ENCODE assay signal across 9 cellular contexts in genomic region chr10:86798636-86799035, GRCh38. TPM values are rescaled to one million over a fixed set of nuclear protein-coding genes. Genes with fewer than 3 reads are reported as not detected.
DNase-seq lines count a peak whose midpoint lies in the region; ATAC-seq and TF ChIP-seq lines count a peak whose summit lies in the region.
"Had no signal": no experiment of that assay in that cellular context is flagged by ENCODE, and none has a peak within 500 bp of the region (broad histone marks: within the 10 kb centered on the region; RNA-seq: fewer than 3 reads in every experiment).

No MANE protein-coding gene starts in this region.

- H3K36me3 Mint-ChIP-seq in T-helper 17 cell (ENCODE audit: low read depth), result no peaks in the 10 kb centered on the region
- H3K36me3 Mint-ChIP-seq in CD4-positive, alpha-beta T cell (ENCODE audit: low read depth), result no peaks in the 10 kb centered on the region

- H3K9me3 ChIP-seq in T-helper 17 cell (ENCODE audit: control insufficient read depth, low read length, poor library complexity, severe bottlenecking) (no peaks in the 10 kb centered on the region), osteoblast (ENCODE audit: low read depth, low read length) (no peaks in the 10 kb centered on the region), trophoblast cell (ENCODE audit: insufficient read depth, low read depth, low read length) (no peaks in the 10 kb centered on the region)
- H3K9me3 ChIP-seq in CD4-positive, alpha-beta T cell (ENCODE audit: control insufficient read depth, low read length), result no peaks in the 10 kb centered on the region

- H3K4me3 ChIP-seq in osteoblast (ENCODE audit: insufficient read depth, low read length), result peak overlapping the region; percentile 33
- no peak overlapping the region for H3K4me3 ChIP-seq in trophoblast cell (ENCODE audit: low read depth, low read length)

- H3K4me1 ChIP-seq in osteoblast (ENCODE audit: insufficient read depth, low read length) (peaks cover 25% of the 10 kb centered on the region), trophoblast cell (ENCODE audit: control insufficient read depth in 1 of 2, insufficient read depth in 2 of 2, low read length in 2 of 2) (peaks cover 0 to 5% of the 10 kb centered on the region in 2 experiments)

- DNase-seq in T-helper 17 cell (no peak), osteoblast (ENCODE audit: insufficient read length, low spot score, missing footprints) (no peak), trophoblast cell (no peak), putamen (ENCODE audit: low spot score) (no peak)
- DNase-seq in CD4-positive, alpha-beta T cell, result no peak
- no peak for DNase-seq in activated CD4-positive, alpha-beta T cell treated with anti-CD3 and anti-CD28 coated beads for 4 hours
- DNase-seq: activated CD8-positive, alpha-beta memory T cell treated with anti-CD3 and anti-CD28 coated beads, Interleukin-2, amount 50 U/mL, for 48 hours had no signal

- H4K8ac ChIP-seq in trophoblast cell (ENCODE audit: low read depth, low read length), result no peak overlapping the region

- H3K4me3 Mint-ChIP-seq in T-helper 17 cell, result peak overlapping the region; percentile 3
- H3K4me3 Mint-ChIP-seq in CD4-positive, alpha-beta T cell, result no peak overlapping the region

- peak overlapping the region; percentile 71 for H3K4me2 ChIP-seq in osteoblast (ENCODE audit: insufficient read depth, low read length)
- H3K4me2 ChIP-seq in trophoblast cell (ENCODE audit: low read length), result no peak overlapping the region

- H3K14ac ChIP-seq in trophoblast cell (ENCODE audit: low read length), result no peak overlapping the region

- no peak overlapping the region for H4K12ac ChIP-seq in trophoblast cell (ENCODE audit: low read depth, low read length)

- WGBS in trophoblast cell (ENCODE audit: extremely low coverage, insufficient coverage, insufficient read length), result no CpG with 5 or more reads among the region's 1 CpG

- no peak overlapping the region for H3K27ac Mint-ChIP-seq in T-helper 17 cell
- no peak overlapping the region for H3K27ac Mint-ChIP-seq in CD4-positive, alpha-beta T cell

- no peak overlapping the region for H2AK5ac ChIP-seq in trophoblast cell (ENCODE audit: low read length)

- H3K36me3 ChIP-seq in osteoblast (ENCODE audit: insufficient read depth, low read length) (no peaks in the 10 kb centered on the region), trophoblast cell (ENCODE audit: control insufficient read depth in 1 of 2, insufficient read depth in 2 of 2, low read length in 2 of 2) (peaks cover 0 to 3% of the 10 kb centered on the region in 2 experiments)

- no peak for TF ChIP-seq CTCF in osteoblast (IDR thresholded peaks at IDR 0.05; ENCODE audit: extremely low read depth, low read depth, low read length)
- no peak for TF ChIP-seq CTCF in CD4-positive, alpha-beta T cell (IDR thresholded peaks at IDR 0.05)

- no peak overlapping the region for H3K9ac ChIP-seq in trophoblast cell (ENCODE audit: low read length)

- H3K18ac ChIP-seq in trophoblast cell (ENCODE audit: low read length), result no peak overlapping the region

- H3K23ac ChIP-seq in trophoblast cell (ENCODE audit: low read length), result no peak overlapping the region

- no peak overlapping the region for H2BK120ac ChIP-seq in trophoblast cell (ENCODE audit: insufficient read depth, low read length, poor library complexity)

- intact Hi-C loops in CD4-positive, alpha-beta T cell (cut with DNase I, micrococcal nuclease), result no loop called here

- H2AFZ ChIP-seq in osteoblast (ENCODE audit: low read length) (peak overlapping the region; percentile 39), trophoblast cell (ENCODE audit: insufficient read depth, low read length, poor library complexity) (no peak overlapping the region)

- no peak overlapping the region for H3K4ac ChIP-seq in trophoblast cell (ENCODE audit: low read depth, low read length)

- H3K79me2 ChIP-seq in osteoblast (ENCODE audit: insufficient read depth, low read length) (peaks cover 65% of the 10 kb centered on the region), trophoblast cell (ENCODE audit: control insufficient read depth, insufficient read depth, low read length, poor library complexity) (peaks cover 6% of the 10 kb centered on the region)

- H3K27me3 ChIP-seq in osteoblast (ENCODE audit: insufficient read depth, low read length), result no peaks in the 10 kb centered on the region
- H3K27me3 ChIP-seq in trophoblast cell (ENCODE audit: insufficient read depth, low read length), result no peaks in the 10 kb centered on the region
- H3K27me3 ChIP-seq in CD4-positive, alpha-beta T cell (ENCODE audit: control insufficient read depth, insufficient read depth, low read length), result no peaks in the 10 kb centered on the region

- H4K91ac ChIP-seq in trophoblast cell (ENCODE audit: low read depth, low read length), result no peak overlapping the region

- H3K79me1 ChIP-seq in trophoblast cell (ENCODE audit: low read length), result no peaks in the 10 kb centered on the region

- CTCF ChIA-PET in CD4-positive, alpha-beta T cell (lab: Charles Lee), result no interaction called here

- no peak overlapping the region for H2BK5ac ChIP-seq in trophoblast cell (ENCODE audit: low read depth, low read length, poor library complexity)

- no peak overlapping the region for H2BK12ac ChIP-seq in trophoblast cell (ENCODE audit: low read length)

- ATAC-seq in GM18868 (IDR thresholded peaks at IDR 0.05; ENCODE audit: unreplicated experiment), result peak; percentile 87
- peak; percentile 73 for ATAC-seq in HG02759 (IDR thresholded peaks at IDR 0.05; ENCODE audit: unreplicated experiment)
- no peak for ATAC-seq in T-helper 17 cell
- no peak for ATAC-seq in CD4-positive, alpha-beta T cell (ENCODE audit: poor library complexity)

- H3K27me3 Mint-ChIP-seq in T-helper 17 cell, result no peaks in the 10 kb centered on the region
- H3K27me3 Mint-ChIP-seq in CD4-positive, alpha-beta T cell, result no peaks in the 10 kb centered on the region

- H3K27ac ChIP-seq in osteoblast (ENCODE audit: low read depth, low read length), result peak overlapping the region; percentile 38
- no peak overlapping the region for H3K27ac ChIP-seq in trophoblast cell (ENCODE audit: low read depth, low read length)
- H3K27ac ChIP-seq in CD4-positive, alpha-beta T cell (ENCODE audit: low read depth, low read length), result no peak overlapping the region

- peaks cover 7% of the 10 kb centered on the region for H4K20me1 ChIP-seq in osteoblast (ENCODE audit: insufficient read depth, low read length)

- H3K9me3 Mint-ChIP-seq in CD4-positive, alpha-beta T cell, result no peaks in the 10 kb centered on the region

- POLR2A ChIA-PET in CD4-positive, alpha-beta T cell (lab: Charles Lee), result interaction anchor here (0.7 to 1.0 kb wide), 2 partner anchors 43 to 87 kb away, joined by 3 read pairs; no protein-coding TSS in a partner anchor

- peaks cover 15% of the 10 kb centered on the region for H3K4me1 Mint-ChIP-seq in T-helper 17 cell
- peaks cover 5% of the 10 kb centered on the region for H3K4me1 Mint-ChIP-seq in CD4-positive, alpha-beta T cell (ENCODE audit: low read depth)

RNA-seq across cellular contexts. Expression of gene BMPR1A, which starts 42.2 kb away (rescaled TPM):
- total RNA-seq in T-helper 17 cell (10 to 100 TPM in 1 of 2 donors, 1 to 10 TPM in 1; 7.6 to 14.8 TPM), osteoblast (71.7 and 73.7 TPM in 2 replicates)
- 33.4 and 35.8 TPM in 2 replicates for polyA plus RNA-seq in trophoblast cell (2013)
- total RNA-seq in CD4-positive, alpha-beta T cell, result 1 to 10 TPM; 1.9 to 2.6 TPM

Comparison
In these comparisons a context has a peak if more than half of its experiments do, and no peak if none do; other contexts are left out.
1. ATAC-seq: peak in GM18868 (single experiment) and HG02759 (single experiment); none in T-helper 17 cell (single experiment) and CD4-positive, alpha-beta T cell (single experiment).